Comparison of ENCODE assay signal across 17 cellular contexts in the genomic region with DNA sequence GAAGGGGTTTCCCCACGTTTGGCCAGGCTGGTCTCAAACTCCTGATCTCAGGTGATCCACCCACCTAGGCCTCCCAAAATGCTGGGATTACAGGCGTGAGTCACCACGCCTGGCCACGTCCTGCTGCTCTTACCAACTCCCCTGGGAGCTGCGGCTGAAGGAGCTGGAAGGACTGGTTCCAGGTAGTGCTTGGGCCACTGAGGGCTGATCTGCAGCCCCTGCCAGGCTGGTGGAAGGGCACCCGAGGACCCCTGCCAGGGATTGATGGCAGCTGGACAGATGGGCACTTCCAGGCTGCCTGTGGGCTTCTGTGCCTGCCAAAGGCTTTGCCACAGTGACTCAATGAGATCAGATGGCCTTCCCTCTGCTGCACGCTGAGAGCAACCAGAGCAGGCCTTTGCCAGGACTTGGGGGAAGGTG. TPM values are rescaled to one million over a fixed set of nuclear protein-coding genes. Genes with fewer than 3 reads are reported as not detected.
DNase-seq lines count a peak whose midpoint lies in the region; ATAC-seq, FAIRE-seq and TF ChIP-seq lines count a peak whose summit lies in the region.
"Had no signal": no experiment of that assay in that cellular context is flagged by ENCODE, and none has a peak within 500 bp of the region (broad histone marks: within the 10 kb centered on the region; RNA-seq: fewer than 3 reads in every experiment).

No MANE protein-coding gene starts in this region.

- H3K9ac ChIP-seq in BLaER1 treated with 17β-estradiol and CSF1 and Interleukin-3, amounts not matched to agents 10 nM and 100 nM: peak overlapping the region in 3 of 11 experiments; percentile 7 to 18 (median 8); a peak in 1 of 22 replicates
- H3K9ac ChIP-seq: GM23248 had no signal

- no peak for DNase-seq in GM12891 (ENCODE audit: insufficient read length, low spot score)
- DNase-seq in activated T-helper 2 cell treated with anti-CD3 and anti-CD28 coated beads, Interferon-gamma antibody, Interleukin-2, Interleukin-4, amounts not matched to agents 10 μg/mL and 5 μg/mL and 100 μg/mL, durations not matched to agents 14 hours and 24 hours and 36 hours (ENCODE audit: low spot score): no peak
- no peak for DNase-seq in naive thymus-derived CD4-positive, alpha-beta T cell
- DNase-seq in vagina (ENCODE audit: extremely low spot score in 2 of 2): no peak
- no peak for DNase-seq in NCI-H2081 treated with DMSO at 0.1 percent for 48 hours (lab: John Stamatoyannopoulos, UW)
- no peak for DNase-seq in NCI-H1417 (lab: John Stamatoyannopoulos, UW)
- DNase-seq: caudate nucleus, DMS79 treated with DMSO at 0.1 percent for 48 hours, endodermal cell, GM23248, NCI-H748 treated with DMSO at 0.1 percent for 48 hours, SW 1271, uterus had no signal

- peaks cover 29% of the 10 kb centered on the region for H3K4me1 Mint-ChIP-seq in activated T-helper 2 cell treated with anti-CD3 and anti-CD28 coated beads, Interferon-gamma antibody, Interleukin-2, Interleukin-4, amounts not matched to agents 10 μg/mL and 5 μg/mL and 100 μg/mL, durations not matched to agents 14 hours and 24 hours and 36 hours (ENCODE audit: low read depth)
- peaks cover 17 to 68% (median 42%) of the 10 kb centered on the region in 7 donors for H3K4me1 Mint-ChIP-seq in naive thymus-derived CD4-positive, alpha-beta T cell

- FAIRE-seq in GM12891 (lab: Jason Lieb, UNC): no peak
- FAIRE-seq: frontal cortex, RCC 7860 had no signal

- ATAC-seq in naive thymus-derived CD4-positive, alpha-beta T cell: no peak
- ATAC-seq: right cardiac atrium had no signal

- POLR2A ChIA-PET in naive thymus-derived CD4-positive, alpha-beta T cell (lab: Charles Lee): interaction anchor here (1.0 to 2.7 kb wide), 7 partner anchors 12 to 151 kb away, joined by 3 to 12 read pairs (median 4); partner anchors contain the start of genes ACTG1, ARL16, FAAP100 and HGS

- H4K20me1 ChIP-seq in BLaER1 treated with 17β-estradiol and CSF1 and Interleukin-3, amounts not matched to agents 10 nM and 100 nM: peaks cover 0 to 13% (median 1%) of the 10 kb centered on the region in 11 experiments; a peak in 7 of 22 replicates

- H3K4me3 ChIP-seq in BLaER1 treated with 17β-estradiol and CSF1 and Interleukin-3, amounts not matched to agents 10 nM and 100 nM: no peak overlapping the region
- no peak overlapping the region for H3K4me3 ChIP-seq in naive thymus-derived CD4-positive, alpha-beta T cell (ENCODE audit: low read length)
- H3K4me3 ChIP-seq in vagina: no peak overlapping the region
- H3K4me3 ChIP-seq: GM23248, uterus had no signal

- H3K27ac Mint-ChIP-seq in activated T-helper 2 cell treated with anti-CD3 and anti-CD28 coated beads, Interferon-gamma antibody, Interleukin-2, Interleukin-4, amounts not matched to agents 10 μg/mL and 5 μg/mL and 100 μg/mL, durations not matched to agents 14 hours and 24 hours and 36 hours: peak overlapping the region; percentile 49
- peak overlapping the region in 4 of 9 donors; percentile 38 to 93 (median 52) for H3K27ac Mint-ChIP-seq in naive thymus-derived CD4-positive, alpha-beta T cell
- H3K27ac Mint-ChIP-seq: endodermal cell had no signal

- CTCF ChIA-PET in naive thymus-derived CD4-positive, alpha-beta T cell (lab: Charles Lee): no interaction called here

- H3K4me3 Mint-ChIP-seq in activated T-helper 2 cell treated with anti-CD3 and anti-CD28 coated beads, Interferon-gamma antibody, Interleukin-2, Interleukin-4, amounts not matched to agents 10 μg/mL and 5 μg/mL and 100 μg/mL, durations not matched to agents 14 hours and 24 hours and 36 hours (ENCODE audit: low read depth): peak overlapping the region; percentile 47
- H3K4me3 Mint-ChIP-seq in naive thymus-derived CD4-positive, alpha-beta T cell: peak overlapping the region in 4 of 10 donors; percentile 21 to 81 (median 40)
- H3K4me3 Mint-ChIP-seq: endodermal cell had no signal

- intact Hi-C loops in activated T-helper 2 cell treated with anti-CD3 and anti-CD28 coated beads, Interferon-gamma antibody, Interleukin-2, Interleukin-4, amounts not matched to agents 10 μg/mL and 5 μg/mL and 100 μg/mL, durations not matched to agents 14 hours and 24 hours and 36 hours (cut with micrococcal nuclease): no loop called here
- intact Hi-C loops in naive thymus-derived CD4-positive, alpha-beta T cell (cut with micrococcal nuclease): no loop called here
- intact Hi-C loops in vagina (cut with DNase I): no loop called here

- H3K27me3 Mint-ChIP-seq in activated T-helper 2 cell treated with anti-CD3 and anti-CD28 coated beads, Interferon-gamma antibody, Interleukin-2, Interleukin-4, amounts not matched to agents 10 μg/mL and 5 μg/mL and 100 μg/mL, durations not matched to agents 14 hours and 24 hours and 36 hours (ENCODE audit: low read depth): no peaks in the 10 kb centered on the region
- H3K27me3 Mint-ChIP-seq in naive thymus-derived CD4-positive, alpha-beta T cell: no peaks in the 10 kb centered on the region

- no peaks in the 10 kb centered on the region for H3K9me3 Mint-ChIP-seq in activated T-helper 2 cell treated with anti-CD3 and anti-CD28 coated beads, Interferon-gamma antibody, Interleukin-2, Interleukin-4, amounts not matched to agents 10 μg/mL and 5 μg/mL and 100 μg/mL, durations not matched to agents 14 hours and 24 hours and 36 hours
- H3K9me3 Mint-ChIP-seq in naive thymus-derived CD4-positive, alpha-beta T cell: no peaks in the 10 kb centered on the region
- H3K9me3 Mint-ChIP-seq: endodermal cell had no signal

- H3K9me3 ChIP-seq in BLaER1 treated with 17β-estradiol and CSF1 and Interleukin-3, amounts not matched to agents 10 nM and 100 nM (replicated peaks in 1 of 11): no peaks in the 10 kb centered on the region
- H3K9me3 ChIP-seq in naive thymus-derived CD4-positive, alpha-beta T cell (ENCODE audit: control insufficient read depth in 2 of 3, low read length in 3 of 3): no peaks in the 10 kb centered on the region
- no peaks in the 10 kb centered on the region for H3K9me3 ChIP-seq in vagina
- H3K9me3 ChIP-seq: uterus had no signal

- peak overlapping the region in 6 of 11 experiments; percentile 20 to 99 (median 90); a peak in 6 of 22 replicates for H3K4me2 ChIP-seq in BLaER1 treated with 17β-estradiol and CSF1 and Interleukin-3, amounts not matched to agents 10 nM and 100 nM

- TF ChIP-seq POLR2A in GM12891 (IDR thresholded peaks at IDR 0.05; ENCODE audit: low read depth, low read length) (peak; percentile 33; the same call in 1 of the 2 replicates), vagina (IDR thresholded peaks at IDR 0.05) (no peak)

- peak overlapping the region in 6 of 11 experiments; percentile 0 to 47 (median 17); a peak in 7 of 22 replicates for H3K27ac ChIP-seq in BLaER1 treated with 17β-estradiol and CSF1 and Interleukin-3, amounts not matched to agents 10 nM and 100 nM
- peak overlapping the region; percentile 28 for H3K27ac ChIP-seq in naive thymus-derived CD4-positive, alpha-beta T cell (ENCODE audit: low read depth, low read length)
- no peak overlapping the region for H3K27ac ChIP-seq in vagina
- H3K27ac ChIP-seq: GM23248, uterus had no signal

- H3K36me3 Mint-ChIP-seq in activated T-helper 2 cell treated with anti-CD3 and anti-CD28 coated beads, Interferon-gamma antibody, Interleukin-2, Interleukin-4, amounts not matched to agents 10 μg/mL and 5 μg/mL and 100 μg/mL, durations not matched to agents 14 hours and 24 hours and 36 hours (ENCODE audit: low read depth): peaks cover 38% of the 10 kb centered on the region
- peaks cover 0 to 23% (median 0%) of the 10 kb centered on the region in 5 donors for H3K36me3 Mint-ChIP-seq in naive thymus-derived CD4-positive, alpha-beta T cell

- TF ChIP-seq CTCF in vagina (IDR thresholded peaks at IDR 0.05): no peak

- peaks cover 36 to 52% (median 48%) of the 10 kb centered on the region in 10 experiments for H3K4me1 ChIP-seq in BLaER1 treated with 17β-estradiol and CSF1 and Interleukin-3, amounts not matched to agents 10 nM and 100 nM
- H3K4me1 ChIP-seq in naive thymus-derived CD4-positive, alpha-beta T cell (ENCODE audit: control insufficient read depth in 2 of 2, insufficient read depth in 2 of 2, low read length in 2 of 2): peaks cover 35 to 50% of the 10 kb centered on the region in 2 donors
- H3K4me1 ChIP-seq in vagina: peaks cover 29% of the 10 kb centered on the region

- H3K36me3 ChIP-seq in BLaER1 treated with 17β-estradiol and CSF1 and Interleukin-3, amounts not matched to agents 10 nM and 100 nM: peaks cover 18 to 32% (median 28%) of the 10 kb centered on the region in 11 experiments
- H3K36me3 ChIP-seq in naive thymus-derived CD4-positive, alpha-beta T cell (ENCODE audit: control insufficient read depth in 2 of 3, insufficient read depth in 3 of 3, low read length in 3 of 3): peaks cover 0 to 17% (median 3%) of the 10 kb centered on the region in 3 experiments
- peaks cover 0 to 2% of the 10 kb centered on the region in 2 donors for H3K36me3 ChIP-seq in vagina
- H3K36me3 ChIP-seq: uterus had no signal

- H3K27me3 ChIP-seq in BLaER1 treated with 17β-estradiol and CSF1 and Interleukin-3, amounts not matched to agents 10 nM and 100 nM: no peaks in the 10 kb centered on the region
- no peaks in the 10 kb centered on the region for H3K27me3 ChIP-seq in naive thymus-derived CD4-positive, alpha-beta T cell (ENCODE audit: control insufficient read depth in 2 of 2, insufficient read depth in 2 of 2, low read length in 2 of 2)
- H3K27me3 ChIP-seq in vagina: no peaks in the 10 kb centered on the region
- H3K27me3 ChIP-seq: uterus had no signal

RNA-seq across cellular contexts. Expression of gene OXLD1, which starts 2.3 kb away (rescaled TPM):
- 47.8 TPM for polyA plus RNA-seq in GM12891 (2012; ENCODE audit: low read depth, missing spikeins)
- 51.3 and 52.7 TPM in 2 replicates for total RNA-seq in activated T-helper 2 cell treated with anti-CD3 and anti-CD28 coated beads, Interferon-gamma antibody, Interleukin-2, Interleukin-4, amounts not matched to agents 10 μg/mL and 5 μg/mL and 100 μg/mL, durations not matched to agents 14 hours and 24 hours and 36 hours
- total RNA-seq in naive thymus-derived CD4-positive, alpha-beta T cell: 10 to 100 TPM; 35.9 to 61.9 (median 47.5) TPM
- 100 to 1,000 TPM; 108 to 123 TPM for polyA plus RNA-seq in naive thymus-derived CD4-positive, alpha-beta T cell
- total RNA-seq in vagina: 43.0 TPM

RNA-seq across cellular contexts. Expression of gene CCDC137, which starts 2.5 kb away (rescaled TPM):
- polyA plus RNA-seq in GM12891 (2012; ENCODE audit: low read depth, missing spikeins): 23.9 TPM
- total RNA-seq in activated T-helper 2 cell treated with anti-CD3 and anti-CD28 coated beads, Interferon-gamma antibody, Interleukin-2, Interleukin-4, amounts not matched to agents 10 μg/mL and 5 μg/mL and 100 μg/mL, durations not matched to agents 14 hours and 24 hours and 36 hours: 50.8 and 51.7 TPM in 2 replicates
- total RNA-seq in naive thymus-derived CD4-positive, alpha-beta T cell: 10 to 100 TPM; 16.3 to 33.5 (median 27.1) TPM
- 10 to 100 TPM; 10.0 to 26.0 TPM for polyA plus RNA-seq in naive thymus-derived CD4-positive, alpha-beta T cell
- total RNA-seq in vagina: 13.8 TPM

RNA-seq across cellular contexts. Expression of gene PDE6G, which starts 7.7 kb away (rescaled TPM):
- 19.6 TPM for polyA plus RNA-seq in GM12891 (2012; ENCODE audit: low read depth, missing spikeins)
- 11.1 and 15.4 TPM in 2 replicates for total RNA-seq in activated T-helper 2 cell treated with anti-CD3 and anti-CD28 coated beads, Interferon-gamma antibody, Interleukin-2, Interleukin-4, amounts not matched to agents 10 μg/mL and 5 μg/mL and 100 μg/mL, durations not matched to agents 14 hours and 24 hours and 36 hours
- total RNA-seq in naive thymus-derived CD4-positive, alpha-beta T cell: 10 to 100 TPM in 1 of 5 experiments, 1 to 10 TPM in 4; 1.0 to 28.0 (median 1.9) TPM
- 1 to 10 TPM; 2.0 to 2.6 TPM for polyA plus RNA-seq in naive thymus-derived CD4-positive, alpha-beta T cell
- not detected for total RNA-seq in vagina
- total RNA-seq: frontal cortex, GM23248 had no signal
- polyA plus RNA-seq: GM23248, right cardiac atrium had no signal

RNA-seq across cellular contexts. Expression of gene ARL16, which starts 19.5 kb away (rescaled TPM):
- polyA plus RNA-seq in GM12891 (2012; ENCODE audit: low read depth, missing spikeins): 24.0 TPM
- total RNA-seq in activated T-helper 2 cell treated with anti-CD3 and anti-CD28 coated beads, Interferon-gamma antibody, Interleukin-2, Interleukin-4, amounts not matched to agents 10 μg/mL and 5 μg/mL and 100 μg/mL, durations not matched to agents 14 hours and 24 hours and 36 hours: 33.3 and 35.0 TPM in 2 replicates
- 10 to 100 TPM; 12.0 to 30.6 (median 30.1) TPM for total RNA-seq in naive thymus-derived CD4-positive, alpha-beta T cell
- 10 to 100 TPM; 33.6 to 35.3 TPM for polyA plus RNA-seq in naive thymus-derived CD4-positive, alpha-beta T cell
- total RNA-seq in vagina: 24.1 TPM

RNA-seq across cellular contexts. Expression of gene HGS, which starts 19.8 kb away (rescaled TPM):
- 51.7 TPM for polyA plus RNA-seq in GM12891 (2012; ENCODE audit: low read depth, missing spikeins)
- total RNA-seq in activated T-helper 2 cell treated with anti-CD3 and anti-CD28 coated beads, Interferon-gamma antibody, Interleukin-2, Interleukin-4, amounts not matched to agents 10 μg/mL and 5 μg/mL and 100 μg/mL, durations not matched to agents 14 hours and 24 hours and 36 hours: 130 and 134 TPM in 2 replicates
- total RNA-seq in naive thymus-derived CD4-positive, alpha-beta T cell: 100 to 1,000 TPM; 108 to 174 (median 153) TPM
- 10 to 100 TPM; 19.8 to 40.3 TPM for polyA plus RNA-seq in naive thymus-derived CD4-positive, alpha-beta T cell
- 72.9 TPM for total RNA-seq in vagina
